19 cellular contexts compared by ENCODE assay signal in the genomic region with DNA sequence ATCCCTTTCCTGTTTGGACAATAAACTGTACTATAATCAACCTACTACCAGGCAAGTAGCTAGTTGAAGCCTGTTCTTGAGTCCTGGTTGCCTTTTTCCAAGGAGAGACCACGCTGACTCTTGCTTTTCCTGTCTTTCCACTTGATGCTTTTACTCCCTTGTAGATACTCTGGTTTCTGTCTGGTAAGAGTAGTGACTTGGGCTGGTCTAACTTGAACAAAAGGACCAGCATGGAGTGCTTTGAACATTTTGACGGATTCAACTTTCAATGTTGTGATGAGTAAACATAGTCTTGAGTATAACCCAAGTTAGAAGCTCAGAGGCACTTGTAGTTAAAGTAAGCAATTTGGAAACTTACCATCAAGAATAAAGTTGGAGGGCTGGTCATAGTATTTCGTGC.
DNase-seq lines count a peak whose midpoint lies in the region; ATAC-seq and TF ChIP-seq lines count a peak whose summit lies in the region.
"Had no signal": no experiment of that assay in that cellular context is flagged by ENCODE, and none has a peak within 500 bp of the region (broad histone marks: within the 10 kb centered on the region; RNA-seq: fewer than 3 reads in every experiment).

No MANE protein-coding gene starts in this region.

- ATAC-seq in left lung: peak; percentile 77
- ATAC-seq in GM19467 (IDR thresholded peaks at IDR 0.05; ENCODE audit: unreplicated experiment): no peak
- ATAC-seq: CD8-positive, alpha-beta T cell; GM23338; HCT116 had no signal

- H3K36me3 ChIP-seq in left lung: no peaks in the 10 kb centered on the region
- H3K36me3 ChIP-seq in breast epithelium: no peaks in the 10 kb centered on the region
- H3K36me3 ChIP-seq: BLaER1 had no signal

- H3K27ac ChIP-seq in left lung (no peak overlapping the region), breast epithelium (no peak overlapping the region)
- H3K27ac ChIP-seq: 22Rv1, BLaER1, C4-2B had no signal

- no peak for TF ChIP-seq CTCF in left lung (IDR thresholded peaks at IDR 0.05)
- TF ChIP-seq CTCF in breast epithelium (IDR thresholded peaks at IDR 0.05): no peak

- no peaks in the 10 kb centered on the region for H3K9me3 ChIP-seq in left lung
- no peaks in the 10 kb centered on the region for H3K9me3 ChIP-seq in breast epithelium
- H3K9me3 ChIP-seq: BLaER1, Caco-2 had no signal

- H3K4me3 ChIP-seq in left lung (no peak overlapping the region), breast epithelium (no peak overlapping the region)
- H3K4me3 ChIP-seq: BLaER1, GM23338 had no signal

- DNase-seq in DMS53 (lab: John Stamatoyannopoulos, UW) (peak; percentile 7), DMS53 treated with DMSO at 0.1 percent for 48 hours (lab: John Stamatoyannopoulos, UW; ENCODE audit: unreplicated experiment) (no peak), ELF-1 (ENCODE audit: low read depth, low spot score) (peak; percentile 31), NCI-H510A (lab: John Stamatoyannopoulos, UW) (peak; percentile 52), left lung (no peak), breast epithelium (ENCODE audit: low spot score in 2 of 2) (no peak), globus pallidus (ENCODE audit: low spot score) (no peak)
- DNase-seq: Caco-2; CD4-positive, CD25-positive, alpha-beta regulatory T cell; CD8-positive, alpha-beta T cell; DMS153; DMS79 treated with DMSO at 0.1 percent for 48 hours; H9 had no signal

- intact Hi-C loops in left lung (cut with DNase I): no loop called here
- intact Hi-C loops in breast epithelium (cut with DNase I; ENCODE audit: low total_unique reads): no loop called here

- H3K4me1 ChIP-seq in left lung (no peaks in the 10 kb centered on the region), breast epithelium (no peaks in the 10 kb centered on the region)
- H3K4me1 ChIP-seq: BLaER1, Caco-2 had no signal

- no peak for TF ChIP-seq POLR2A in breast epithelium (IDR thresholded peaks at IDR 0.05)

- H3K27me3 ChIP-seq in left lung (no peaks in the 10 kb centered on the region), breast epithelium (no peaks in the 10 kb centered on the region)
- H3K27me3 ChIP-seq: BLaER1 had no signal

Comparison
In these comparisons a context has a peak if more than half of its experiments do, and no peak if none do; other contexts are left out.
1. DNase-seq: peak in DMS53 (single experiment), ELF-1 (single experiment) and NCI-H510A (single experiment); none in DMS53 treated with DMSO at 0.1 percent for 48 hours (single experiment), left lung (0 of 2), breast epithelium (0 of 2) and globus pallidus (single experiment).